In genomic region chr20:36851490-36851889, GRCh38 we compare ENCODE assay signal across 1 cellular context.
TF ChIP-seq lines count a peak whose summit lies in the region.

No MANE protein-coding gene starts in this region.

TF ChIP-seq in GM23338, 12 proteins besides CTCF, POLR2A, EP300 and RAD21:
- TF ChIP-seq EZH2 (IDR thresholded peaks at IDR 0.05; ENCODE audit: low read depth, unreplicated experiment), result no peak
- TF ChIP-seq NANOG (IDR thresholded peaks at IDR 0.05; ENCODE audit: borderline replicate concordance), result no peak
- no peak for TF ChIP-seq ZNF331 (CRISPR knock-in tag; IDR thresholded peaks at IDR 0.05; ENCODE audit: low read depth)
- no peak for TF ChIP-seq POLR2AphosphoS5 (IDR thresholded peaks at IDR 0.05; ENCODE audit: low read depth)
- TF ChIP-seq ETS1 (IDR thresholded peaks at IDR 0.05), result no peak
- no peak for TF ChIP-seq REST (IDR thresholded peaks at IDR 0.05; ENCODE audit: unreplicated experiment)
- TF ChIP-seq STAT1 (IDR thresholded peaks at IDR 0.05; ENCODE audit: unreplicated experiment), result no peak
- TF ChIP-seq ZNF462 (CRISPR knock-in tag; IDR thresholded peaks at IDR 0.05), result no peak
- TF ChIP-seq CREB1 (CRISPR knock-in tag; IDR thresholded peaks at IDR 0.05; ENCODE audit: low read depth), result no peak
- TF ChIP-seq EZH2phosphoT487 (IDR thresholded peaks at IDR 0.05; ENCODE audit: unreplicated experiment), result no peak
- no peak for TF ChIP-seq ZNF114 (CRISPR knock-in tag; IDR thresholded peaks at IDR 0.05)
- TF ChIP-seq JUNB (IDR thresholded peaks at IDR 0.05; ENCODE audit: unreplicated experiment), result no peak
